ENCODE assay signal across 8 cellular contexts in genomic region chr19:16573296-16573695, GRCh38. TPM values are rescaled to one million over a fixed set of nuclear protein-coding genes. Genes with fewer than 3 reads are reported as not detected.
DNase-seq lines count a peak whose midpoint lies in the region; ATAC-seq and TF ChIP-seq lines count a peak whose summit lies in the region.

No MANE protein-coding gene starts in this region.

- no peak overlapping the region for H2BK5ac ChIP-seq in mesendoderm (ENCODE audit: low read length)

- H3K27me3 Mint-ChIP-seq in MCF 10A (ENCODE audit: insufficient read depth, unreplicated experiment), result no peaks in the 10 kb centered on the region

- peaks cover 37% of the 10 kb centered on the region for H3K4me1 Mint-ChIP-seq in MCF 10A (ENCODE audit: insufficient read depth, unreplicated experiment)

- POLR2A ChIA-PET in MCF 10A (lab: Yijun Ruan, JAX), result interaction anchor here (0.8 to 6.1 kb wide), 12 partner anchors 8 to 159 kb away, joined by 3 to 51 read pairs (median 4); partner anchors contain the start of genes C19orf44, CALR3, MED26 and TMEM38A

- peaks cover 39% of the 10 kb centered on the region for H3K79me1 ChIP-seq in mesendoderm (ENCODE audit: low read length)

- no peak overlapping the region for H2BK120ac ChIP-seq in mesendoderm (ENCODE audit: low read depth, low read length)

- in situ Hi-C loops in GM13976 (cut with MboI; ENCODE audit: low sequenced_read_pairs, unreplicated experiment), result no loop called here

- CTCF ChIA-PET in MCF 10A (lab: Yijun Ruan, JAX), result interaction anchor here (0.6 to 1.3 kb wide), 5 partner anchors 8 to 949 kb away, joined by 3 to 5 read pairs (median 4); no protein-coding TSS in a partner anchor

- H3K56ac ChIP-seq in mesendoderm (ENCODE audit: low read length), result peak overlapping the region; percentile 96

- peaks cover 46% of the 10 kb centered on the region for H3K79me2 ChIP-seq in mesendoderm (ENCODE audit: control insufficient read depth, insufficient read depth, low read length)

- no peak overlapping the region for H3K23ac ChIP-seq in mesendoderm (ENCODE audit: low read length)

- H3K4me1 ChIP-seq in mesendoderm (ENCODE audit: control insufficient read depth, low read depth, low read length) (peaks cover 3% of the 10 kb centered on the region), urinary bladder (ENCODE audit: insufficient read depth) (no peaks in the 10 kb centered on the region)

- H4K5ac ChIP-seq in mesendoderm (ENCODE audit: low read length), result no peak overlapping the region

- no peak overlapping the region for H2AK5ac ChIP-seq in mesendoderm (ENCODE audit: low read length)

- peak overlapping the region; percentile 99 for H3K27ac Mint-ChIP-seq in MCF 10A (ENCODE audit: low read depth, unreplicated experiment)

- H3K9me3 Mint-ChIP-seq in MCF 10A (ENCODE audit: unreplicated experiment), result no peaks in the 10 kb centered on the region

- no peak overlapping the region for H3K18ac ChIP-seq in mesendoderm (ENCODE audit: low read length)

- DNase-seq in Right ventricle myocardium inferior (ENCODE audit: missing footprints) (peak; percentile 54), cardiac septum (ENCODE audit: low spot score) (no peak), MCF 10A (ENCODE audit: unreplicated experiment) (no peak), mesendoderm (no peak), C1 segment of cervical spinal cord (lab: John Stamatoyannopoulos, UW) (no peak), GM13976 (ENCODE audit: low spot score) (no peak)

- no peak overlapping the region for H2BK15ac ChIP-seq in mesendoderm (replicated peaks; ENCODE audit: low read depth)

- WGBS in mesendoderm (ENCODE audit: extremely low coverage, insufficient coverage, low lambda C conversion rate), result no CpG with 5 or more reads among the region's 13 CpGs
- WGBS in urinary bladder, result 67% methylated on average over 13 of the region's 13 CpGs

- no peak overlapping the region for H3K4ac ChIP-seq in mesendoderm (ENCODE audit: low read depth, low read length)

- ATAC-seq in Right ventricle myocardium inferior (no peak), HG02973 (IDR thresholded peaks at IDR 0.05; ENCODE audit: unreplicated experiment) (no peak)

- peaks cover 60% of the 10 kb centered on the region for H3K36me3 Mint-ChIP-seq in MCF 10A (ENCODE audit: insufficient read depth, unreplicated experiment)

- no peak for TF ChIP-seq CTCF in MCF 10A (IDR thresholded peaks at IDR 0.05; ENCODE audit: unreplicated experiment)
- TF ChIP-seq CTCF in GM13976 (IDR thresholded peaks at IDR 0.05; ENCODE audit: borderline replicate concordance, control extremely low read depth, extremely low read depth, insufficient read depth, missing control alignments), result no peak

- peak overlapping the region; percentile 99 for H3K4me3 Mint-ChIP-seq in MCF 10A (ENCODE audit: unreplicated experiment)

- no peaks in the 10 kb centered on the region for H3K27me3 ChIP-seq in mesendoderm (ENCODE audit: insufficient read depth, low read length, poor library complexity)

- H3K36me3 ChIP-seq in mesendoderm (ENCODE audit: control insufficient read depth, insufficient read depth, low read length), result peaks cover 5% of the 10 kb centered on the region
- H3K36me3 ChIP-seq in urinary bladder (ENCODE audit: insufficient read depth), result peaks cover 2% of the 10 kb centered on the region

- H3K9ac ChIP-seq in mesendoderm (ENCODE audit: low read length), result peak overlapping the region; percentile 92

- peak overlapping the region; percentile 45 for H3K4me2 ChIP-seq in mesendoderm (ENCODE audit: low read length)

- H3K4me3 ChIP-seq in mesendoderm (ENCODE audit: low read length), result peak overlapping the region; percentile 96
- H3K4me3 ChIP-seq in urinary bladder (ENCODE audit: low read depth, low read length), result peak overlapping the region; percentile 91

- H3K27ac ChIP-seq in mesendoderm (ENCODE audit: low read depth, low read length) (no peak overlapping the region), urinary bladder (ENCODE audit: low read depth) (no peak overlapping the region)

- no peak overlapping the region for H4K8ac ChIP-seq in mesendoderm (ENCODE audit: low read depth, low read length)

- BruUV-seq in MCF 10A (replicated peaks; lab: Mats Ljungman, UMichigan), result no TSS peak

- intact Hi-C loops in Right ventricle myocardium inferior (cut with DNase I) (loop anchor here (2.0 kb wide), 2 partner anchors 56 to 88 kb away; partner anchors contain the start of genes MED26, SMIM7 and TMEM38A), cardiac septum (cut with DNase I) (loop anchor here (2.0 kb wide), 2 partner anchors 30 to 56 kb away; partner anchors contain the start of genes CHERP and MED26), MCF 10A (cut with micrococcal nuclease) (loop anchor here (5.0 kb wide), 1 partner anchor 254 kb away; the partner anchor contains the start of gene SIN3B)

RNA-seq across cellular contexts. Expression of gene SLC35E1, which starts 1.1 kb away (rescaled TPM):
- total RNA-seq in Right ventricle myocardium inferior (23.5 TPM), cardiac septum (26.7 TPM), MCF 10A (2022) (62.2 and 62.6 TPM in 2 replicates), urinary bladder (18.9 TPM)
- 29.4 TPM for polyA plus RNA-seq in mesendoderm (2013, experiment 1 of 2)
- polyA plus RNA-seq in mesendoderm (2013, experiment 2 of 2), result 32.0 TPM
- 22.8 TPM for polyA plus RNA-seq in urinary bladder

RNA-seq across cellular contexts. Expression of gene CHERP, which starts 31.1 kb away (rescaled TPM):
- 17.3 TPM for total RNA-seq in Right ventricle myocardium inferior
- 23.7 TPM for total RNA-seq in cardiac septum
- 45.6 and 51.6 TPM in 2 replicates for total RNA-seq in MCF 10A (2022)
- 59.8 TPM for polyA plus RNA-seq in mesendoderm (2013, experiment 1 of 2)
- polyA plus RNA-seq in mesendoderm (2013, experiment 2 of 2), result 59.3 TPM
- total RNA-seq in urinary bladder, result 12.8 TPM
- polyA plus RNA-seq in urinary bladder, result 27.2 TPM

RNA-seq across cellular contexts. Expression of gene MED26, which starts 54.7 kb away (rescaled TPM):
- total RNA-seq in Right ventricle myocardium inferior, result 6.1 TPM
- 4.3 TPM for total RNA-seq in cardiac septum
- 11.1 and 12.9 TPM in 2 replicates for total RNA-seq in MCF 10A (2022)
- 7.8 TPM for polyA plus RNA-seq in mesendoderm (2013, experiment 1 of 2)
- polyA plus RNA-seq in mesendoderm (2013, experiment 2 of 2), result 7.7 TPM
- 3.5 TPM for total RNA-seq in urinary bladder
- polyA plus RNA-seq in urinary bladder, result 7.6 TPM
